Comparison of ENCODE assay signal across 1 cellular context in the genomic region with DNA sequence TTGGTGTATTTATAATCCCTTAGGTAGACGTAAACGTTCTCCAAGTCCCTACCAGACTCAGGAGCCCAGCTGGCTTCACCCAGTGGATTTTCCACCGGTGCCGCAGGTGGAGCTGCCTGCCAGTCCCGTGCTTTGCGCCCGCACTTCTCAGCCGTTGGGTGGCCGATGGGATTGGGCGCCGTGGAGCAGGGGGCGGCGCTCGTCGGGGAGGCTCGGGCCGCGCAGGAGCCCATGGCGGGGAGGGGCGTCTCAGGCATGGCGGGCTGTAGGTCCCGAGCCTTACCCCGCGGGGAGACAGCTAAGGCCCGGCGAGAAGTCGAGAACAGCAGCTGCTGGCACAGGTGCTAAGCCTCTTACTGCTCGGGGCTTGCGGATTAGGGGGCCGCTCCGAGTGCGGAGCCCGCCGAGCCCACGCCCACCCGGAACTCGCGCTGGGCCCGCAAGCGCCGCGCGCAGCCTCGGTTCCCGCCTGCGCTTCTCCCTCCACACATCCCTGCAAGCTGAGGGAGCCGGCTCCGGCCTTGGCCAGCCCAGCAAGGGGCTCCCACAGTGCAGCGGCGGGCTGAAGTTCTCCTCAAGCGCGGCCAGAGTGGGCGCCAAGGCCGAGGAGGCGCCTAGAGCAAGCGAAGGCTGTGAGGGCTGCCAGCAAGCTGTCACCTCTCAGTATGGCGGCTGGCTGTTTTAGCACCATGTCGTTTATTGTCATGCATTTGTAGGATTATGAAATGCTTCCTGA.
TF ChIP-seq lines count a peak whose summit lies in the region.

No MANE protein-coding gene starts in this region.

TF ChIP-seq in HEK293, 187 proteins besides CTCF, POLR2A, EP300 and RAD21 (continued from another document and continues in another):
- TF ChIP-seq, protein P1, sequence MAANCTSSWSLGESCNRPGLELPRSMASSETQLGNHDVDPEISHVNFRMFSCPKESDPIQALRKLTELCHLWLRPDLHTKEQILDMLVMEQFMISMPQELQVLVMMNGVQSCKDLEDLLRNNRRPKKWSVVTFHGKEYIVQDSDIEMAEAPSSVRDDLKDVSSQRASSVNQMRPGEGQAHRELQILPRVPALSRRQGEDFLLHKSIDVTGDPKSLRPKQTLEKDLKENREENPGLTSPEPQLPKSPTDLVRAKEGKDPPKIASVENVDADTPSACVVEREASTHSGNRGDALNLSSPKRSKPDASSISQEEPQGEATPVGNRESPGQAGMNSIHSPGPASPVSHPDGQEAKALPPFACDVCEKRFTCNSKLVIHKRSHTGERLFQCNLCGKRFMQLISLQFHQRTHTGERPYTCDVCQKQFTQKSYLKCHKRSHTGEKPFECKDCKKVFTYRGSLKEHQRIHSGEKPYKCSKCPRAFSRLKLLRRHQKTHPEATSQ (tag by site-specific recombination; IDR thresholded peaks at IDR 0.05), result 0 out of 2 replicates have a peak, but pooled peaks have one; percentile 69
- TF ChIP-seq ZIC2 (tag by site-specific recombination; IDR thresholded peaks at IDR 0.05) (peak; percentile 57), ZNF433 (tag by site-specific recombination; IDR thresholded peaks at IDR 0.05; ENCODE audit: low read depth) (no peak), ZNF596 (tag by site-specific recombination; IDR thresholded peaks at IDR 0.05) (no peak), ZNF600 (tag by site-specific recombination; IDR thresholded peaks at IDR 0.05) (peak; percentile 72), ZEB2 (tag by site-specific recombination; IDR thresholded peaks at IDR 0.05) (peak; percentile 66; the same call in 1 of the 2 replicates), TCF7L2 (IDR thresholded peaks at IDR 0.05; ENCODE audit: borderline replicate concordance, low read depth, low read length) (no peak), OVOL3 (tag by site-specific recombination; IDR thresholded peaks at IDR 0.05) (no peak), ZNF341 (tag by site-specific recombination; IDR thresholded peaks at IDR 0.05; ENCODE audit: low read depth) (peak; percentile 81), ZNF175 (tag by site-specific recombination; IDR thresholded peaks at IDR 0.05) (no peak), ZNF354C (tag by site-specific recombination; IDR thresholded peaks at IDR 0.05; ENCODE audit: borderline replicate concordance, low read depth) (no peak), KLF9 (tag by site-specific recombination; IDR thresholded peaks at IDR 0.05; ENCODE audit: low read depth) (peak; percentile 95), ZNF2 (tag by site-specific recombination; IDR thresholded peaks at IDR 0.05) (peak; percentile 28; the same call in 1 of the 2 replicates), KLF1 (tag by site-specific recombination; IDR thresholded peaks at IDR 0.05) (no peak), ZNF530 (tag by site-specific recombination; IDR thresholded peaks at IDR 0.05; ENCODE audit: low read depth) (no peak), YY2 (tag by site-specific recombination; IDR thresholded peaks at IDR 0.05) (peak; percentile 72; the same call in 1 of the 2 replicates), ZNF558 (tag by site-specific recombination; IDR thresholded peaks at IDR 0.05) (no peak), ZNF510 (tag by site-specific recombination; IDR thresholded peaks at IDR 0.05; ENCODE audit: insufficient replicate concordance) (no peak), HOXA7 (CRISPR knock-in tag; IDR thresholded peaks at IDR 0.05; ENCODE audit: borderline replicate concordance) (0 out of 2 replicates have a peak, but pooled peaks have one; percentile 66), ZNF155 (tag by site-specific recombination; IDR thresholded peaks at IDR 0.05) (no peak), SCRT2 (tag by site-specific recombination; IDR thresholded peaks at IDR 0.05) (no peak; the same call in none of the 2 replicates), SETDB1 (IDR thresholded peaks at IDR 0.05; ENCODE audit: insufficient read length, low read length) (peak; percentile 41), PRDM1 (tag by site-specific recombination; IDR thresholded peaks at IDR 0.05) (no peak), ZNF266 (tag by site-specific recombination; IDR thresholded peaks at IDR 0.05; ENCODE audit: low read depth) (no peak), ZNF112 (tag by site-specific recombination; IDR thresholded peaks at IDR 0.05) (no peak), ZFP69B (tag by site-specific recombination; IDR thresholded peaks at IDR 0.05) (peak; percentile 55; the same call in 1 of the 2 replicates), EGR2 (tag by site-specific recombination; IDR thresholded peaks at IDR 0.05; ENCODE audit: low read depth) (peak; percentile 70), GLIS2 (tag by site-specific recombination; IDR thresholded peaks at IDR 0.05) (peak; percentile 59; the same call in 1 of the 2 replicates), ZNF221 (tag by site-specific recombination; IDR thresholded peaks at IDR 0.05; ENCODE audit: borderline replicate concordance) (no peak), KLF16 (tag by site-specific recombination; IDR thresholded peaks at IDR 0.05) (no peak)
- TF ChIP-seq, protein P2, sequence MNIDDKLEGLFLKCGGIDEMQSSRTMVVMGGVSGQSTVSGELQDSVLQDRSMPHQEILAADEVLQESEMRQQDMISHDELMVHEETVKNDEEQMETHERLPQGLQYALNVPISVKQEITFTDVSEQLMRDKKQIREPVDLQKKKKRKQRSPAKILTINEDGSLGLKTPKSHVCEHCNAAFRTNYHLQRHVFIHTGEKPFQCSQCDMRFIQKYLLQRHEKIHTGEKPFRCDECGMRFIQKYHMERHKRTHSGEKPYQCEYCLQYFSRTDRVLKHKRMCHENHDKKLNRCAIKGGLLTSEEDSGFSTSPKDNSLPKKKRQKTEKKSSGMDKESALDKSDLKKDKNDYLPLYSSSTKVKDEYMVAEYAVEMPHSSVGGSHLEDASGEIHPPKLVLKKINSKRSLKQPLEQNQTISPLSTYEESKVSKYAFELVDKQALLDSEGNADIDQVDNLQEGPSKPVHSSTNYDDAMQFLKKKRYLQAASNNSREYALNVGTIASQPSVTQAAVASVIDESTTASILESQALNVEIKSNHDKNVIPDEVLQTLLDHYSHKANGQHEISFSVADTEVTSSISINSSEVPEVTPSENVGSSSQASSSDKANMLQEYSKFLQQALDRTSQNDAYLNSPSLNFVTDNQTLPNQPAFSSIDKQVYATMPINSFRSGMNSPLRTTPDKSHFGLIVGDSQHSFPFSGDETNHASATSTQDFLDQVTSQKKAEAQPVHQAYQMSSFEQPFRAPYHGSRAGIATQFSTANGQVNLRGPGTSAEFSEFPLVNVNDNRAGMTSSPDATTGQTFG (tag by site-specific recombination; IDR thresholded peaks at IDR 0.05; ENCODE audit: borderline replicate concordance), result no peak
- TF ChIP-seq, protein P3, sequence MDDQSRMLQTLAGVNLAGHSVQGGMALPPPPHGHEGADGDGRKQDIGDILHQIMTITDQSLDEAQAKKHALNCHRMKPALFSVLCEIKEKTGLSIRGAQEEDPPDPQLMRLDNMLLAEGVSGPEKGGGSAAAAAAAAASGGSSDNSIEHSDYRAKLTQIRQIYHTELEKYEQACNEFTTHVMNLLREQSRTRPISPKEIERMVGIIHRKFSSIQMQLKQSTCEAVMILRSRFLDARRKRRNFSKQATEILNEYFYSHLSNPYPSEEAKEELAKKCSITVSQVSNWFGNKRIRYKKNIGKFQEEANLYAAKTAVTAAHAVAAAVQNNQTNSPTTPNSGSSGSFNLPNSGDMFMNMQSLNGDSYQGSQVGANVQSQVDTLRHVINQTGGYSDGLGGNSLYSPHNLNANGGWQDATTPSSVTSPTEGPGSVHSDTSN (CRISPR knock-in tag; IDR thresholded peaks at IDR 0.05), result peak; percentile 34
- TF ChIP-seq, protein P4, sequence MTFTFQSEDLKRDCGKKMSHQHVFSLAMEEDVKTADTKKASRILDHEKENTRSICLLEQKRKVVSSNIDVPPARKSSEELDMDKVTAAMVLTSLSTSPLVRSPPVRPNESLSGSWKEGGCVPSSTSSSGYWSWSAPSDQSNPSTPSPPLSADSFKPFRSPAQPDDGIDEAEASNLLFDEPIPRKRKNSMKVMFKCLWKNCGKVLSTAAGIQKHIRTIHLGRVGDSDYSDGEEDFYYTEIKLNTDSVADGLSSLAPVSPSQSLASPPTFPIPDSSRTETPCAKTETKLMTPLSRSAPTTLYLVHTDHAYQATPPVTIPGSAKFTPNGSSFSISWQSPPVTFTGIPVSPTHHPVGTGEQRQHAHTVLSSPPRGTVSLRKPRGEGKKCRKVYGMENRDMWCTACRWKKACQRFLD (tag by site-specific recombination; IDR thresholded peaks at IDR 0.05), result no peak
- TF ChIP-seq, protein P5, sequence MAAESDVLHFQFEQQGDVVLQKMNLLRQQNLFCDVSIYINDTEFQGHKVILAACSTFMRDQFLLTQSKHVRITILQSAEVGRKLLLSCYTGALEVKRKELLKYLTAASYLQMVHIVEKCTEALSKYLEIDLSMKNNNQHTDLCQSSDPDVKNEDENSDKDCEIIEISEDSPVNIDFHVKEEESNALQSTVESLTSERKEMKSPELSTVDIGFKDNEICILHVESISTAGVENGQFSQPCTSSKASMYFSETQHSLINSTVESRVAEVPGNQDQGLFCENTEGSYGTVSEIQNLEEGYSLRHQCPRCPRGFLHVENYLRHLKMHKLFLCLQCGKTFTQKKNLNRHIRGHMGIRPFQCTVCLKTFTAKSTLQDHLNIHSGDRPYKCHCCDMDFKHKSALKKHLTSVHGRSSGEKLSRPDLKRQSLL (tag by site-specific recombination; IDR thresholded peaks at IDR 0.05), result peak; percentile 72
- TF ChIP-seq, protein P6, sequence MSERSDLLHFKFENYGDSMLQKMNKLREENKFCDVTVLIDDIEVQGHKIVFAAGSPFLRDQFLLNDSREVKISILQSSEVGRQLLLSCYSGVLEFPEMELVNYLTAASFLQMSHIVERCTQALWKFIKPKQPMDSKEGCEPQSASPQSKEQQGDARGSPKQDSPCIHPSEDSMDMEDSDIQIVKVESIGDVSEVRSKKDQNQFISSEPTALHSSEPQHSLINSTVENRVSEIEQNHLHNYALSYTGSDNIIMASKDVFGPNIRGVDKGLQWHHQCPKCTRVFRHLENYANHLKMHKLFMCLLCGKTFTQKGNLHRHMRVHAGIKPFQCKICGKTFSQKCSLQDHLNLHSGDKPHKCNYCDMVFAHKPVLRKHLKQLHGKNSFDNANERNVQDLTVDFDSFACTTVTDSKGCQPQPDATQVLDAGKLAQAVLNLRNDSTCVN (tag by site-specific recombination; optimal IDR thresholded peaks at IDR 0.05), result peak; percentile 97
- TF ChIP-seq, protein P7, sequence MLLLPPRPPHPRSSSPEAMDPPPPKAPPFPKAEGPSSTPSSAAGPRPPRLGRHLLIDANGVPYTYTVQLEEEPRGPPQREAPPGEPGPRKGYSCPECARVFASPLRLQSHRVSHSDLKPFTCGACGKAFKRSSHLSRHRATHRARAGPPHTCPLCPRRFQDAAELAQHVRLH (tag by site-specific recombination; IDR thresholded peaks at IDR 0.05), result 0 out of 2 replicates have a peak, but pooled peaks have one; percentile 5
- TF ChIP-seq, protein P8, sequence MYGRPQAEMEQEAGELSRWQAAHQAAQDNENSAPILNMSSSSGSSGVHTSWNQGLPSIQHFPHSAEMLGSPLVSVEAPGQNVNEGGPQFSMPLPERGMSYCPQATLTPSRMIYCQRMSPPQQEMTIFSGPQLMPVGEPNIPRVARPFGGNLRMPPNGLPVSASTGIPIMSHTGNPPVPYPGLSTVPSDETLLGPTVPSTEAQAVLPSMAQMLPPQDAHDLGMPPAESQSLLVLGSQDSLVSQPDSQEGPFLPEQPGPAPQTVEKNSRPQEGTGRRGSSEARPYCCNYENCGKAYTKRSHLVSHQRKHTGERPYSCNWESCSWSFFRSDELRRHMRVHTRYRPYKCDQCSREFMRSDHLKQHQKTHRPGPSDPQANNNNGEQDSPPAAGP (tag by site-specific recombination; IDR thresholded peaks at IDR 0.05), result peak; percentile 55; the same call in 1 of the 2 replicates
- TF ChIP-seq, protein P9, sequence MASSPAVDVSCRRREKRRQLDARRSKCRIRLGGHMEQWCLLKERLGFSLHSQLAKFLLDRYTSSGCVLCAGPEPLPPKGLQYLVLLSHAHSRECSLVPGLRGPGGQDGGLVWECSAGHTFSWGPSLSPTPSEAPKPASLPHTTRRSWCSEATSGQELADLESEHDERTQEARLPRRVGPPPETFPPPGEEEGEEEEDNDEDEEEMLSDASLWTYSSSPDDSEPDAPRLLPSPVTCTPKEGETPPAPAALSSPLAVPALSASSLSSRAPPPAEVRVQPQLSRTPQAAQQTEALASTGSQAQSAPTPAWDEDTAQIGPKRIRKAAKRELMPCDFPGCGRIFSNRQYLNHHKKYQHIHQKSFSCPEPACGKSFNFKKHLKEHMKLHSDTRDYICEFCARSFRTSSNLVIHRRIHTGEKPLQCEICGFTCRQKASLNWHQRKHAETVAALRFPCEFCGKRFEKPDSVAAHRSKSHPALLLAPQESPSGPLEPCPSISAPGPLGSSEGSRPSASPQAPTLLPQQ (tag by site-specific recombination; IDR thresholded peaks at IDR 0.05), result peak; percentile 86
- TF ChIP-seq, protein P10, sequence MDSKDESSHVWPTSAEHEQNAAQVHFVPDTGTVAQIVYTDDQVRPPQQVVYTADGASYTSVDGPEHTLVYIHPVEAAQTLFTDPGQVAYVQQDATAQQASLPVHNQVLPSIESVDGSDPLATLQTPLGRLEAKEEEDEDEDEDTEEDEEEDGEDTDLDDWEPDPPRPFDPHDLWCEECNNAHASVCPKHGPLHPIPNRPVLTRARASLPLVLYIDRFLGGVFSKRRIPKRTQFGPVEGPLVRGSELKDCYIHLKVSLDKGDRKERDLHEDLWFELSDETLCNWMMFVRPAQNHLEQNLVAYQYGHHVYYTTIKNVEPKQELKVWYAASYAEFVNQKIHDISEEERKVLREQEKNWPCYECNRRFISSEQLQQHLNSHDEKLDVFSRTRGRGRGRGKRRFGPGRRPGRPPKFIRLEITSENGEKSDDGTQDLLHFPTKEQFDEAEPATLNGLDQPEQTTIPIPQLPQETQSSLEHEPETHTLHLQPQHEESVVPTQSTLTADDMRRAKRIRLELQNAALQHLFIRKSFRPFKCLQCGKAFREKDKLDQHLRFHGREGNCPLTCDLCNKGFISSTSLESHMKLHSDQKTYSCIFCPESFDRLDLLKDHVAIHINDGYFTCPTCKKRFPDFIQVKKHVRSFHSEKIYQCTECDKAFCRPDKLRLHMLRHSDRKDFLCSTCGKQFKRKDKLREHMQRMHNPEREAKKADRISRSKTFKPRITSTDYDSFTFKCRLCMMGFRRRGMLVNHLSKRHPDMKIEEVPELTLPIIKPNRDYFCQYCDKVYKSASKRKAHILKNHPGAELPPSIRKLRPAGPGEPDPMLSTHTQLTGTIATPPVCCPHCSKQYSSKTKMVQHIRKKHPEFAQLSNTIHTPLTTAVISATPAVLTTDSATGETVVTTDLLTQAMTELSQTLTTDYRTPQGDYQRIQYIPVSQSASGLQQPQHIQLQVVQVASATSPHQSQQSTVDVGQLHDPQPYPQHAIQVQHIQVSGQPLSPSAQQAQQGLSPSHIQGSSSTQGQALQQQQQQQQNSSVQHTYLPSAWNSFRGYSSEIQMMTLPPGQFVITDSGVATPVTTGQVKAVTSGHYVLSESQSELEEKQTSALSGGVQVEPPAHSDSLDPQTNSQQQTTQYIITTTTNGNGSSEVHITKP (tag by site-specific recombination; IDR thresholded peaks at IDR 0.05), result peak; percentile 85
